33 cellular contexts compared by ENCODE assay signal in the genomic region with DNA sequence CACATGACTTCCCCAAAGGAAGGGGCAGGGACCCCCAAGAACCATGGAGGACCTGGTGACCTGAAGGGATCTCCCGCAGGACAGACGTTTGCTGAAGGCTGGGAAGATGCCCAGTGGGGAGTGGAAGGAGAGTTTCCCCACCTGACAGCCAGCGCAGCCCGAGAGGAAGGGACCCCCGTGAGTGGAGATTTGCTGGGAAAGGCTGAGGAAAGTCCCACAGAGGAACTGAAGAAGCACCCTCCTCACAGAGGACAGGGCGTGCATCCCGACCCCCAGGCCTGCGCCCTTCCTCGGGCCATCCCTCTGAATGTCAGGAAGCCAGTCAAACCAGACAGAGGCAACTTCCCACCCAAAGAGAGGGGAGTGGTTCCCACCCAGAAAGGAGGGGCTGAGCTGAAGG. TPM values are rescaled to one million over a fixed set of nuclear protein-coding genes. Genes with fewer than 3 reads are reported as not detected.
DNase-seq lines count a peak whose midpoint lies in the region; ATAC-seq and TF ChIP-seq lines count a peak whose summit lies in the region.
"Had no signal": no experiment of that assay in that cellular context is flagged by ENCODE, and none has a peak within 500 bp of the region (broad histone marks: within the 10 kb centered on the region; RNA-seq: fewer than 3 reads in every experiment).

No MANE protein-coding gene starts in this region.

- no peaks in the 10 kb centered on the region for H3K9me3 ChIP-seq in RWPE2 (ENCODE audit: severe bottlenecking)
- H3K9me3 ChIP-seq: A549; BE2C; BLaER1; BLaER1 treated with 17β-estradiol and CSF1 and Interleukin-3, amounts not matched to agents 10 nM and 100 nM; Caco-2 had no signal

- H3K23ac ChIP-seq in mesendoderm (ENCODE audit: low read length), result no peak overlapping the region

- no peaks in the 10 kb centered on the region for H3K9me3 Mint-ChIP-seq in nephron progenitor cell
- H3K9me3 Mint-ChIP-seq: CD14-positive monocyte; CD4-positive, alpha-beta T cell; CD4-positive, CD25-positive, alpha-beta regulatory T cell; CD8-positive, alpha-beta memory T cell; CD8-positive, alpha-beta T cell had no signal

- ATAC-seq in RWPE2 (ENCODE audit: low read depth) (no peak), esophagus mucosa (no peak)
- ATAC-seq: A549; CD8-positive, alpha-beta T cell had no signal

- H3K27ac ChIP-seq in RWPE2 (ENCODE audit: poor library complexity, severe bottlenecking) (no peak overlapping the region), mesendoderm (ENCODE audit: low read depth, low read length) (no peak overlapping the region)
- H3K27ac ChIP-seq: 22Rv1; A549; BLaER1; BLaER1 treated with 17β-estradiol and CSF1 and Interleukin-3, amounts not matched to agents 10 nM and 100 nM; C4-2B had no signal

- H3K27ac Mint-ChIP-seq in nephron progenitor cell, result peak overlapping the region; percentile 57
- H3K27ac Mint-ChIP-seq: B cell; CD4-positive, alpha-beta memory T cell; CD4-positive, alpha-beta T cell; CD4-positive, CD25-positive, alpha-beta regulatory T cell; CD8-positive, alpha-beta T cell had no signal

- H4K5ac ChIP-seq in mesendoderm (ENCODE audit: low read length), result no peak overlapping the region

- H2BK5ac ChIP-seq in mesendoderm (ENCODE audit: low read length), result no peak overlapping the region

- H3K27me3 ChIP-seq in RWPE2 (ENCODE audit: insufficient read depth, poor library complexity, severe bottlenecking), result no peaks in the 10 kb centered on the region
- no peaks in the 10 kb centered on the region for H3K27me3 ChIP-seq in mesendoderm (ENCODE audit: insufficient read depth, low read length, poor library complexity)
- H3K27me3 ChIP-seq: BE2C; BLaER1; BLaER1 treated with 17β-estradiol and CSF1 and Interleukin-3, amounts not matched to agents 10 nM and 100 nM had no signal

- no peaks in the 10 kb centered on the region for H3K27me3 Mint-ChIP-seq in nephron progenitor cell (ENCODE audit: low read depth, poor library complexity)

- no CpG with 5 or more reads among the region's 9 CpGs for WGBS in mesendoderm (ENCODE audit: extremely low coverage, insufficient coverage, low lambda C conversion rate)

- DNase-seq in RWPE2 (ENCODE audit: low spot score), result peak; percentile 64
- DNase-seq in nephron progenitor cell, result no peak
- peak; percentile 64 for DNase-seq in posterior vena cava (ENCODE audit: low spot score)
- no peak for DNase-seq in SIG-M5 (lab: John Stamatoyannopoulos, UW)
- DNase-seq in mesendoderm, result no peak
- DNase-seq: 8988T; ACHN; AML-193; BE2C; C1 segment of cervical spinal cord; Caco-2; Calu3; CD4-positive, alpha-beta memory T cell; CD4-positive, alpha-beta T cell; CD4-positive, CD25-positive, alpha-beta regulatory T cell; CD8-positive, alpha-beta memory T cell; CD8-positive, alpha-beta T cell; COR-L47; DMS 273 treated with DMSO at 0.1 percent for 48 hours; DMS153; DMS53; DMS79; DMS79 treated with DMSO at 0.1 percent for 48 hours; DND-41; EL had no signal

- H2BK120ac ChIP-seq in mesendoderm (ENCODE audit: low read depth, low read length), result no peak overlapping the region

- no peak overlapping the region for H3K18ac ChIP-seq in mesendoderm (ENCODE audit: low read length)

- TF ChIP-seq CTCF in RWPE2 (IDR thresholded peaks at IDR 0.05; ENCODE audit: poor library complexity, severe bottlenecking), result no peak
- no peak for TF ChIP-seq CTCF in nephron progenitor cell (IDR thresholded peaks at IDR 0.05)

- H3K36me3 Mint-ChIP-seq in nephron progenitor cell (ENCODE audit: low read depth), result peaks cover 5% of the 10 kb centered on the region
- H3K36me3 Mint-ChIP-seq: CD14-positive monocyte; CD4-positive, alpha-beta memory T cell; CD4-positive, CD25-positive, alpha-beta regulatory T cell; CD8-positive, alpha-beta T cell had no signal

- H3K4me1 ChIP-seq in RWPE2 (ENCODE audit: insufficient read depth, poor library complexity, severe bottlenecking) (no peaks in the 10 kb centered on the region), mesendoderm (ENCODE audit: control insufficient read depth, low read depth, low read length) (no peaks in the 10 kb centered on the region)
- H3K4me1 ChIP-seq: A549, BE2C, BLaER1, Caco-2 had no signal

- H3K79me1 ChIP-seq in mesendoderm (ENCODE audit: low read length), result no peaks in the 10 kb centered on the region

- H3K4me3 ChIP-seq in RWPE2 (ENCODE audit: severe bottlenecking) (no peak overlapping the region), mesendoderm (ENCODE audit: low read length) (no peak overlapping the region)
- H3K4me3 ChIP-seq: A549; BLaER1; BLaER1 treated with 17β-estradiol and CSF1 and Interleukin-3, amounts not matched to agents 10 nM and 100 nM had no signal

- H3K4me2 ChIP-seq in mesendoderm (ENCODE audit: low read length), result no peak overlapping the region
- H3K4me2 ChIP-seq: A549; BLaER1; BLaER1 treated with 17β-estradiol and CSF1 and Interleukin-3, amounts not matched to agents 10 nM and 100 nM had no signal

- H3K4me3 Mint-ChIP-seq in nephron progenitor cell, result no peak overlapping the region
- H3K4me3 Mint-ChIP-seq: B cell; CD14-positive monocyte; CD4-positive, alpha-beta memory T cell; CD4-positive, alpha-beta T cell; CD4-positive, CD25-positive, alpha-beta regulatory T cell; CD8-positive, alpha-beta memory T cell; CD8-positive, alpha-beta T cell had no signal

- no peaks in the 10 kb centered on the region for H3K36me3 ChIP-seq in RWPE2 (ENCODE audit: low read depth)
- H3K36me3 ChIP-seq in mesendoderm (ENCODE audit: control insufficient read depth, insufficient read depth, low read length), result no peaks in the 10 kb centered on the region
- H3K36me3 ChIP-seq: BLaER1 treated with 17β-estradiol and CSF1 and Interleukin-3, amounts not matched to agents 10 nM and 100 nM had no signal

- peaks cover 14% of the 10 kb centered on the region for H3K4me1 Mint-ChIP-seq in nephron progenitor cell

- no peaks in the 10 kb centered on the region for H3K79me2 ChIP-seq in mesendoderm (ENCODE audit: control insufficient read depth, insufficient read depth, low read length)

- H3K4ac ChIP-seq in mesendoderm (ENCODE audit: low read depth, low read length), result no peak overlapping the region

- no peak overlapping the region for H3K9ac ChIP-seq in mesendoderm (ENCODE audit: low read length)
- H3K9ac ChIP-seq: BLaER1; BLaER1 treated with 17β-estradiol and CSF1 and Interleukin-3, amounts not matched to agents 10 nM and 100 nM had no signal

- intact Hi-C loops in posterior vena cava (cut with DNase I), result no loop called here

- H4K8ac ChIP-seq in mesendoderm (ENCODE audit: low read depth, low read length), result no peak overlapping the region

- H2AK5ac ChIP-seq in mesendoderm (ENCODE audit: low read length), result no peak overlapping the region

- H3K56ac ChIP-seq in mesendoderm (ENCODE audit: low read length), result no peak overlapping the region

- no peak overlapping the region for H2BK15ac ChIP-seq in mesendoderm (replicated peaks; ENCODE audit: low read depth)

RNA-seq across cellular contexts. Expression of gene AAR2, which starts 29.6 kb away (rescaled TPM):
- 10 to 100 TPM; 20.4 to 21.4 TPM for total RNA-seq in posterior vena cava
- total RNA-seq in esophagus mucosa, result 13.3 TPM
- 30.3 TPM for polyA plus RNA-seq in mesendoderm (2013, experiment 1 of 2)
- polyA plus RNA-seq in mesendoderm (2013, experiment 2 of 2), result 29.0 TPM

RNA-seq across cellular contexts. Expression of gene EPB41L1, which starts 52.1 kb away (rescaled TPM):
- total RNA-seq in posterior vena cava, result 10 to 100 TPM; 39.3 to 58.2 TPM
- total RNA-seq in esophagus mucosa, result 95.6 TPM
- 18.5 TPM for polyA plus RNA-seq in mesendoderm (2013, experiment 1 of 2)
- 19.8 TPM for polyA plus RNA-seq in mesendoderm (2013, experiment 2 of 2)
- polyA plus RNA-seq: CD14-positive monocyte; CD4-positive, alpha-beta memory T cell; CD4-positive, CD25-positive, alpha-beta regulatory T cell; CD8-positive, alpha-beta memory T cell had no signal

Comparison
In these comparisons a context has a peak if more than half of its experiments do, and no peak if none do; other contexts are left out.
1. DNase-seq: peak in RWPE2 (single experiment) and posterior vena cava (single experiment); none in nephron progenitor cell (single experiment), SIG-M5 (single experiment) and mesendoderm (single experiment).